ENCODE assay signal across 9 cellular contexts in genomic region chr14:74488788-74489397, GRCh38.
DNase-seq lines count a peak whose midpoint lies in the region; ATAC-seq, FAIRE-seq and TF ChIP-seq lines count a peak whose summit lies in the region.
"Had no signal": no experiment of that assay in that cellular context is flagged by ENCODE, and none has a peak within 500 bp of the region (broad histone marks: within the 10 kb centered on the region; RNA-seq: fewer than 3 reads in every experiment).

No MANE protein-coding gene starts in this region.

- ATAC-seq in HG03175 (IDR thresholded peaks at IDR 0.05; ENCODE audit: unreplicated experiment), result no peak

- FAIRE-seq in H54 (lab: Jason Lieb, UNC), result peak; percentile 87

- peaks cover under 1% of the 10 kb centered on the region; the same call in 1 of the 2 replicates for H3K79me2 ChIP-seq in OCI-LY3 (ENCODE audit: low read length)

- H3K4me3 ChIP-seq in OCI-LY3 (ENCODE audit: low read length) (no peak overlapping the region), choroid plexus epithelial cell (ENCODE audit: low read depth, low read length) (no peak overlapping the region), retinal pigment epithelial cell (ENCODE audit: low read length) (no peak overlapping the region)
- H3K4me3 ChIP-seq: prostate gland had no signal

- H4K20me1 ChIP-seq in OCI-LY3 (ENCODE audit: insufficient read depth, low read length), result 0 out of 2 replicates have a peak, but pooled peaks cover 3% of the 10 kb centered on the region

- no peak overlapping the region for H3K9ac ChIP-seq in OCI-LY3 (ENCODE audit: low read length)

- no peaks in the 10 kb centered on the region for H3K27me3 ChIP-seq in OCI-LY3 (ENCODE audit: low read depth, low read length)

- no peak for TF ChIP-seq CTCF in OCI-LY3 (IDR thresholded peaks at IDR 0.05; ENCODE audit: low read depth, low read length)
- TF ChIP-seq CTCF in choroid plexus epithelial cell (conservative IDR thresholded peaks at IDR 0.05; ENCODE audit: low read depth, low read length), result no peak
- TF ChIP-seq CTCF in retinal pigment epithelial cell (conservative IDR thresholded peaks at IDR 0.05; ENCODE audit: low read depth, low read length), result no peak

- no peaks in the 10 kb centered on the region for H3K9me3 ChIP-seq in OCI-LY3 (ENCODE audit: insufficient read depth, low read length)
- H3K9me3 ChIP-seq: prostate gland had no signal

- peak overlapping the region; percentile 52 for H3K4me2 ChIP-seq in OCI-LY3 (ENCODE audit: low read length)

- DNase-seq in H54 (ENCODE audit: insufficient read length, low spot score) (peak; percentile 39), choroid plexus epithelial cell (ENCODE audit: low read depth) (peak; percentile 70), retinal pigment epithelial cell (ENCODE audit: low read depth) (peak; percentile 67), NCI-H345 treated with DMSO at 0.1 percent for 48 hours (lab: John Stamatoyannopoulos, UW; ENCODE audit: unreplicated experiment) (no peak), head of caudate nucleus (no peak)
- DNase-seq: effector memory CD4-positive, alpha-beta T cell had no signal

- TF ChIP-seq POLR2A in H54 (IDR thresholded peaks at IDR 0.05; ENCODE audit: low read depth, low read length), result no peak

- peak overlapping the region; percentile 58 for H3K27ac ChIP-seq in OCI-LY3 (ENCODE audit: low read length)
- H3K27ac ChIP-seq: prostate gland had no signal

- H2AFZ ChIP-seq in OCI-LY3 (ENCODE audit: low read depth, low read length), result no peak overlapping the region

- intact Hi-C loops in head of caudate nucleus (cut with DNase I), result no loop called here

- peaks cover 7% of the 10 kb centered on the region for H3K36me3 ChIP-seq in OCI-LY3 (replicated peaks; ENCODE audit: low read depth, low read length)

- H3K4me1 ChIP-seq in OCI-LY3 (ENCODE audit: low read length), result peaks cover 16% of the 10 kb centered on the region
- H3K4me1 ChIP-seq: prostate gland had no signal

Comparison
In these comparisons a context has a peak if more than half of its experiments do, and no peak if none do; other contexts are left out.
1. DNase-seq: peak in H54 (single experiment), choroid plexus epithelial cell (single experiment) and retinal pigment epithelial cell (single experiment); none in NCI-H345 treated with DMSO at 0.1 percent for 48 hours (single experiment) and head of caudate nucleus (0 of 42).